In genomic region chr2:96175951-96176350, GRCh38 we compare ENCODE assay signal across 20 cellular contexts. TPM values are rescaled to one million over a fixed set of nuclear protein-coding genes. Genes with fewer than 3 reads are reported as not detected.
DNase-seq lines count a peak whose midpoint lies in the region; ATAC-seq, FAIRE-seq and TF ChIP-seq lines count a peak whose summit lies in the region.
"Had no signal": no experiment of that assay in that cellular context is flagged by ENCODE, and none has a peak within 500 bp of the region (broad histone marks: within the 10 kb centered on the region; RNA-seq: fewer than 3 reads in every experiment).

No MANE protein-coding gene starts in this region.

- peak overlapping the region; percentile 34; the same call in 1 of the 2 replicates for H2AFZ ChIP-seq in GM12878 (ENCODE audit: control insufficient read depth, low read depth, low read length)

- H4K20me1 ChIP-seq in GM12878 (ENCODE audit: control insufficient read depth, insufficient read depth): no peaks in the 10 kb centered on the region

- no peak for TF ChIP-seq EP300 in GM12878 (IDR thresholded peaks at IDR 0.05; ENCODE audit: borderline replicate concordance in 1 of 2, control insufficient read depth in 1 of 2, low read depth in 2 of 2, low read length in 2 of 2)

- H3K4me1 ChIP-seq in GM12878 (ENCODE audit: control insufficient read depth, insufficient read depth, low read length): peaks cover 6% of the 10 kb centered on the region; the same call in 1 of the 2 replicates
- H3K4me1 ChIP-seq: Caco-2 had no signal

- no peak overlapping the region for H3K9ac ChIP-seq in GM12878 (ENCODE audit: control insufficient read depth, insufficient read depth, low read length)

- H3K9me3 ChIP-seq in AG04450 (ENCODE audit: control insufficient read depth, insufficient read depth, low read length) (no peaks in the 10 kb centered on the region), GM12878 (replicated peaks; ENCODE audit: control insufficient read depth, insufficient read depth, low read length) (no peaks in the 10 kb centered on the region)
- H3K9me3 ChIP-seq: Caco-2 had no signal

- H3K4me2 ChIP-seq in GM12878 (ENCODE audit: control insufficient read depth, insufficient read depth): no peak overlapping the region; the same call in 1 of the 2 replicates

- TF ChIP-seq POLR2A in H54 (IDR thresholded peaks at IDR 0.05; ENCODE audit: low read depth, low read length) (no peak), GM12878 (IDR thresholded peaks at IDR 0.05; ENCODE audit: low read depth, low read length) (no peak), GM18505 (IDR thresholded peaks at IDR 0.05; ENCODE audit: borderline replicate concordance, extremely low read depth, insufficient read depth, insufficient read length) (no peak)

- H3K79me2 ChIP-seq in GM12878 (ENCODE audit: control insufficient read depth, insufficient read depth, low read length): no peaks in the 10 kb centered on the region

- H3K4me3 ChIP-seq in AG04450 (ENCODE audit: low read depth, low read length) (no peak overlapping the region), GM12878 (no peak overlapping the region)

- DNase-seq in AG04450 (ENCODE audit: low read depth, low spot score): peak; percentile 43
- peak; percentile 30 for DNase-seq in H54 (ENCODE audit: insufficient read length, low spot score)
- no peak for DNase-seq in GM12878 (ENCODE audit: low read depth, low spot score)
- peak; percentile 3 for DNase-seq in kidney glomerular epithelial cell (lab: John Stamatoyannopoulos, UW)
- no peak for DNase-seq in foreskin melanocyte
- DNase-seq in DMS153 (lab: John Stamatoyannopoulos, UW): no peak
- no peak for DNase-seq in caudate nucleus (lab: John Stamatoyannopoulos, UW)
- DNase-seq: activated naive CD4-positive, alpha-beta T cell treated with anti-CD3 and anti-CD28 coated beads, Interleukin-2, amount 50 U/mL, for 16 hours; Caco-2; kidney; NCI-H2081; NCI-H526; substantia nigra; T-cell had no signal

- no peaks in the 10 kb centered on the region for H3K27me3 ChIP-seq in AG04450 (ENCODE audit: control insufficient read depth, insufficient read depth, low read length)
- no peaks in the 10 kb centered on the region for H3K27me3 ChIP-seq in GM12878 (replicated peaks in 1 of 2; ENCODE audit: control insufficient read depth in 2 of 2, insufficient read depth in 2 of 2, low read length in 1 of 2)

- CTCF ChIA-PET in AG04450 (lab: Charles Lee) (interaction anchor here (0.7 to 4.1 kb wide), 13 partner anchors 10 to 357 kb away, joined by 3 to 54 read pairs (median 15); partner anchors contain the start of gene ASTL), GM12878 (lab: Yijun Ruan, JAX) (interaction anchor here (0.6 to 10.6 kb wide), 20 partner anchors 10 to 333 kb away, joined by 3 to 535 read pairs (median 15); partner anchors contain the start of genes ADRA2B, ANKRD36C, ASTL and DUSP2)

- no peak for TF ChIP-seq RAD21 in GM12878 (IDR thresholded peaks at IDR 0.05; ENCODE audit: insufficient read depth, low read depth, low read length)

- SMC1A ChIA-PET in GM12878 (lab: Charles Lee; ENCODE audit: uncharacterized antibody, unreplicated experiment): interaction anchor here (0.8 to 7.5 kb wide), 14 partner anchors 9 to 183 kb away, joined by 3 to 338 read pairs (median 16); partner anchors contain the start of genes ASTL, DUSP2 and STARD7

- H3K36me3 ChIP-seq in GM12878 (ENCODE audit: control insufficient read depth in 2 of 2, insufficient read depth in 2 of 2, low read length in 1 of 2): no peaks in the 10 kb centered on the region

- RAD21 ChIA-PET in GM12878 (lab: Charles Lee; ENCODE audit: unreplicated experiment): interaction anchor here (0.8 to 8.9 kb wide), 16 partner anchors 11 to 183 kb away, joined by 3 to 463 read pairs (median 14); partner anchors contain the start of genes ADRA2B, ASTL, DUSP2 and STARD7

- WGBS in GM12878 (ENCODE audit: insufficient coverage, insufficient replicate concordance, low lambda C conversion rate, missing lambda C conversion rate): 8% methylated on average over 6 of the region's 6 CpGs

- H3K27ac ChIP-seq in AG04450 (ENCODE audit: low read depth, low read length) (peak overlapping the region; percentile 11), GM12878 (ENCODE audit: control insufficient read depth, insufficient read depth) (no peak overlapping the region), caudate nucleus (ENCODE audit: low read depth, low read length) (no peak overlapping the region)

- BruUV-seq in GM12878 (replicated peaks; lab: Mats Ljungman, UMichigan): no TSS peak

- TF ChIP-seq CTCF in AG04450 (IDR thresholded peaks at IDR 0.05; ENCODE audit: low read depth, low read length) (no peak), GM12878 (IDR thresholded peaks at IDR 0.05 in 2 of 3, conservative IDR thresholded peaks at IDR 0.05 in 1 of 3; ENCODE audit: control insufficient read depth in 2 of 3, extremely low read depth in 1 of 3, insufficient read depth in 1 of 3, low read depth in 3 of 3, low read length in 3 of 3) (no peak)

- POLR2A ChIA-PET in AG04450 (lab: Yijun Ruan, JAX) (no interaction called here), GM12878 (lab: Charles Lee) (interaction anchor here (0.6 to 4.3 kb wide), 8 partner anchors 12 to 38 kb away, joined by 3 to 35 read pairs (median 14); partner anchors contain the start of genes ASTL and STARD7)

- in situ Hi-C loops in GM12878 (cut with MboI): loop anchor here (5.0 kb wide), 1 partner anchor 34 kb away; no protein-coding TSS in a partner anchor

- intact Hi-C loops in GM12878 (cut with micrococcal nuclease; ENCODE audit: unreplicated experiment): no loop called here

- ATAC-seq in GM12878: peak; percentile 36
- no peak for ATAC-seq in GM18505 (IDR thresholded peaks at IDR 0.05; ENCODE audit: unreplicated experiment)
- ATAC-seq: Panc1, T-cell, WTC11 had no signal

- no peak for FAIRE-seq in H54 (lab: Jason Lieb, UNC)
- no peak for FAIRE-seq in GM12878 (lab: Jason Lieb, UNC)
- FAIRE-seq: HTR-8/SVneo, kidney had no signal

RNA-seq across cellular contexts. Expression of gene DUSP2, which starts 30.7 kb away (rescaled TPM):
- polyA plus RNA-seq in AG04450 (2011; rRNA removed) (0.94 and 1.0 TPM in 2 replicates), GM12878 (2011; rRNA removed) (47.5 and 84.3 TPM in 2 replicates), GM12878 (2014; fragmentation: Illumina TruSeq; extraction: Trizol) (11.9 and 35.6 TPM in 2 replicates), GM12878 (2014; fragmentation: Nextera tagmentation; extraction: Ambion mirVana) (10 to 100 TPM in 1 of 2 experiments, 1 to 10 TPM in 1; 9.7 to 34.6 TPM), GM12878 (2014; rRNA removed) (158 and 168 TPM in 2 replicates), GM12878 (2016; fragmentation: Nextera tagmentation; extraction: Ambion mirVana) (10 to 100 TPM; 10.2 to 56.4 TPM)
- polyA minus RNA-seq in AG04450 (2011; rRNA and poly(A)+ RNA removed): 1.2 and 1.5 TPM in 2 replicates
- 404 and 419 TPM in 2 replicates for total RNA-seq in GM12878 (2013; cell fraction: nucleolus; rRNA removed)
- total RNA-seq in GM12878 (2014; rRNA removed) (212 and 227 TPM in 2 replicates), GM12878 (2014; rRNA removed; fragmentation: Illumina TruSeq; extraction: Trizol) (57.4 and 58.0 TPM in 2 replicates), GM12878 (2021) (181 and 194 TPM in 2 replicates)
- 22.1 TPM for polyA plus RNA-seq in GM12878 (2011; ENCODE audit: low read depth)
- polyA plus RNA-seq in GM12878 (2011; cell fraction: cytosol; rRNA removed): 146 and 184 TPM in 2 replicates
- 522 and 621 TPM in 2 replicates for polyA plus RNA-seq in GM12878 (2011; cell fraction: nucleus; rRNA removed)
- polyA plus RNA-seq in GM12878 (2012): 61.4 and 155 TPM in 2 replicates
- polyA minus RNA-seq in GM12878 (2011; rRNA and poly(A)+ RNA removed): 98.2 and 232 TPM in 2 replicates
- polyA minus RNA-seq in GM12878 (2011; cell fraction: cytosol; rRNA and poly(A)+ RNA removed): 87.6 and 111 TPM in 2 replicates
- polyA minus RNA-seq in GM12878 (2011; cell fraction: nucleus; rRNA and poly(A)+ RNA removed): 636 and 718 TPM in 2 replicates

RNA-seq across cellular contexts. Expression of gene STARD7, which starts 32.7 kb away (rescaled TPM):
- 84.2 and 106 TPM in 2 replicates for polyA plus RNA-seq in AG04450 (2011; rRNA removed)
- 63.6 and 77.1 TPM in 2 replicates for polyA minus RNA-seq in AG04450 (2011; rRNA and poly(A)+ RNA removed)
- total RNA-seq in GM12878 (2013; cell fraction: nucleolus; rRNA removed): 140 and 161 TPM in 2 replicates
- total RNA-seq in GM12878 (2014; rRNA removed): 215 and 229 TPM in 2 replicates
- total RNA-seq in GM12878 (2014; rRNA removed; fragmentation: Illumina TruSeq; extraction: Trizol): 148 and 153 TPM in 2 replicates
- total RNA-seq in GM12878 (2021): 194 and 200 TPM in 2 replicates
- 84.4 TPM for polyA plus RNA-seq in GM12878 (2011; ENCODE audit: low read depth)
- 139 and 142 TPM in 2 replicates for polyA plus RNA-seq in GM12878 (2011; rRNA removed)
- polyA plus RNA-seq in GM12878 (2011; cell fraction: cytosol; rRNA removed): 75.3 and 92.3 TPM in 2 replicates
- 89.9 and 96.0 TPM in 2 replicates for polyA plus RNA-seq in GM12878 (2011; cell fraction: nucleus; rRNA removed)
- polyA plus RNA-seq in GM12878 (2012): 81.5 and 83.0 TPM in 2 replicates
- polyA plus RNA-seq in GM12878 (2014; fragmentation: Illumina TruSeq; extraction: Trizol): 154 and 182 TPM in 2 replicates
- 100 to 1,000 TPM in 1 of 2 experiments, 10 to 100 TPM in 1; 85.4 to 114 TPM for polyA plus RNA-seq in GM12878 (2014; fragmentation: Nextera tagmentation; extraction: Ambion mirVana)
- 120 and 123 TPM in 2 replicates for polyA plus RNA-seq in GM12878 (2014; rRNA removed)
- 100 to 1,000 TPM; 225 to 237 TPM for polyA plus RNA-seq in GM12878 (2016; fragmentation: Nextera tagmentation; extraction: Ambion mirVana)
- polyA minus RNA-seq in GM12878 (2011; rRNA and poly(A)+ RNA removed): 88.6 and 126 TPM in 2 replicates
- 52.3 and 75.1 TPM in 2 replicates for polyA minus RNA-seq in GM12878 (2011; cell fraction: cytosol; rRNA and poly(A)+ RNA removed)
- polyA minus RNA-seq in GM12878 (2011; cell fraction: nucleus; rRNA and poly(A)+ RNA removed): 65.0 and 122 TPM in 2 replicates

RNA-seq across cellular contexts. Expression of gene ASTL, which starts 37.6 kb away (rescaled TPM):
- not detected in 2 replicates for polyA plus RNA-seq in AG04450 (2011; rRNA removed)
- not detected in 2 replicates for polyA minus RNA-seq in AG04450 (2011; rRNA and poly(A)+ RNA removed)
- total RNA-seq in GM12878 (2013; cell fraction: nucleolus; rRNA removed): 0.76 and 2.4 TPM in 2 replicates
- total RNA-seq in GM12878 (2014; rRNA removed): 0.27 and 0.40 TPM in 2 replicates
- total RNA-seq in GM12878 (2014; rRNA removed; fragmentation: Illumina TruSeq; extraction: Trizol): 0.54 TPM in 1 of 2 replicates, not detected in the other
- 0.43 and 1.0 TPM in 2 replicates for total RNA-seq in GM12878 (2021)
- 0.72 TPM for polyA plus RNA-seq in GM12878 (2011; ENCODE audit: low read depth)
- 0.10 and 0.37 TPM in 2 replicates for polyA plus RNA-seq in GM12878 (2011; rRNA removed)
- 0.34 and 0.53 TPM in 2 replicates for polyA plus RNA-seq in GM12878 (2011; cell fraction: cytosol; rRNA removed)
- 2.4 TPM in 2 replicates for polyA plus RNA-seq in GM12878 (2011; cell fraction: nucleus; rRNA removed)
- polyA plus RNA-seq in GM12878 (2012): 1.3 and 2.0 TPM in 2 replicates
- polyA plus RNA-seq in GM12878 (2014; fragmentation: Illumina TruSeq; extraction: Trizol): 0.24 TPM in 1 of 2 replicates, not detected in the other
- polyA plus RNA-seq in GM12878 (2014; fragmentation: Nextera tagmentation; extraction: Ambion mirVana): not detected
- polyA plus RNA-seq in GM12878 (2014; rRNA removed): 0.18 and 0.37 TPM in 2 replicates
- polyA plus RNA-seq in GM12878 (2016; fragmentation: Nextera tagmentation; extraction: Ambion mirVana): not detected
- polyA minus RNA-seq in GM12878 (2011; rRNA and poly(A)+ RNA removed): 0.52 and 0.95 TPM in 2 replicates
- polyA minus RNA-seq in GM12878 (2011; cell fraction: cytosol; rRNA and poly(A)+ RNA removed): not detected in 2 replicates
- 0.77 TPM in 1 of 2 replicates, not detected in the other for polyA minus RNA-seq in GM12878 (2011; cell fraction: nucleus; rRNA and poly(A)+ RNA removed)
- total RNA-seq: A673, kidney, osteocyte had no signal

RNA-seq across cellular contexts. Expression of gene ADRA2B, which starts 59.6 kb away (rescaled TPM):
- polyA plus RNA-seq in AG04450 (2011; rRNA removed): not detected in 2 replicates
- not detected in 2 replicates for polyA minus RNA-seq in AG04450 (2011; rRNA and poly(A)+ RNA removed)
- 0.31 TPM in 1 of 2 replicates, not detected in the other for total RNA-seq in GM12878 (2013; cell fraction: nucleolus; rRNA removed)
- total RNA-seq in GM12878 (2014; rRNA removed): 0.05 TPM in 1 of 2 replicates, not detected in the other
- 0.05 TPM in 1 of 2 replicates, not detected in the other for total RNA-seq in GM12878 (2014; rRNA removed; fragmentation: Illumina TruSeq; extraction: Trizol)
- total RNA-seq in GM12878 (2021): 0.10 TPM in 1 of 2 replicates, not detected in the other
- not detected for polyA plus RNA-seq in GM12878 (2011; ENCODE audit: low read depth)
- polyA plus RNA-seq in GM12878 (2011; rRNA removed): not detected in 2 replicates
- not detected in 2 replicates for polyA plus RNA-seq in GM12878 (2011; cell fraction: cytosol; rRNA removed)
- polyA plus RNA-seq in GM12878 (2011; cell fraction: nucleus; rRNA removed): 0.79 and 0.84 TPM in 2 replicates
- 0.16 and 0.22 TPM in 2 replicates for polyA plus RNA-seq in GM12878 (2012)
- 0.01 TPM in 1 of 2 replicates, not detected in the other for polyA plus RNA-seq in GM12878 (2014; fragmentation: Illumina TruSeq; extraction: Trizol)
- under 1 TPM in 1 of 2 experiments, not detected in 1; 0.03 TPM for polyA plus RNA-seq in GM12878 (2014; fragmentation: Nextera tagmentation; extraction: Ambion mirVana)
- polyA plus RNA-seq in GM12878 (2014; rRNA removed): 0.05 and 0.09 TPM in 2 replicates
- polyA plus RNA-seq in GM12878 (2016; fragmentation: Nextera tagmentation; extraction: Ambion mirVana): not detected
- polyA minus RNA-seq in GM12878 (2011; rRNA and poly(A)+ RNA removed): not detected in 2 replicates
- polyA minus RNA-seq in GM12878 (2011; cell fraction: cytosol; rRNA and poly(A)+ RNA removed): not detected in 2 replicates
- 0.10 TPM in 1 of 2 replicates, not detected in the other for polyA minus RNA-seq in GM12878 (2011; cell fraction: nucleus; rRNA and poly(A)+ RNA removed)
- total RNA-seq: A673, osteocyte had no signal

Comparison
In these comparisons a context has a peak if more than half of its experiments do, and no peak if none do; other contexts are left out.
1. DNase-seq: peak in AG04450 (single experiment), H54 (single experiment) and kidney glomerular epithelial cell (single experiment); none in GM12878 (single experiment), foreskin melanocyte (single experiment), DMS153 (single experiment) and caudate nucleus (0 of 61).